1 cellular context compared by ENCODE assay signal in genomic region chr1:8742022-8742924, GRCh38.
A peak's percentile ranks its signal among the peaks of the same experiment; 100 is the strongest.
TF ChIP-seq lines count a peak whose summit lies in the region.

No MANE protein-coding gene starts in this region.

TF ChIP-seq in HepG2, 621 proteins besides CTCF, POLR2A, EP300 and RAD21 (continued from another document and continues in another):
- no peak for TF ChIP-seq MTERF4 (CRISPR knock-in tag; IDR thresholded peaks at IDR 0.05)
- TF ChIP-seq, protein P1, sequence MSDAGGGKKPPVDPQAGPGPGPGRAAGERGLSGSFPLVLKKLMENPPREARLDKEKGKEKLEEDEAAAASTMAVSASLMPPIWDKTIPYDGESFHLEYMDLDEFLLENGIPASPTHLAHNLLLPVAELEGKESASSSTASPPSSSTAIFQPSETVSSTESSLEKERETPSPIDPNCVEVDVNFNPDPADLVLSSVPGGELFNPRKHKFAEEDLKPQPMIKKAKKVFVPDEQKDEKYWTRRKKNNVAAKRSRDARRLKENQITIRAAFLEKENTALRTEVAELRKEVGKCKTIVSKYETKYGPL (CRISPR knock-in tag; IDR thresholded peaks at IDR 0.05) = peak; percentile 85
- no peak for TF ChIP-seq ZNF512 (CRISPR knock-in tag; IDR thresholded peaks at IDR 0.05)
- no peak for TF ChIP-seq MATR3 (CRISPR knock-in tag; IDR thresholded peaks at IDR 0.05)
- peak; percentile 77; the same call in 1 of the 2 replicates for TF ChIP-seq ZNF580 (CRISPR knock-in tag; IDR thresholded peaks at IDR 0.05; ENCODE audit: borderline replicate concordance, low read depth)
- peak; percentile 100 for TF ChIP-seq RCOR2 (CRISPR knock-in tag; IDR thresholded peaks at IDR 0.05)
- TF ChIP-seq ZSCAN12 (CRISPR knock-in tag; IDR thresholded peaks at IDR 0.05) = 0 out of 2 replicates have a peak, but pooled peaks have one; percentile 62
- TF ChIP-seq, protein P2, sequence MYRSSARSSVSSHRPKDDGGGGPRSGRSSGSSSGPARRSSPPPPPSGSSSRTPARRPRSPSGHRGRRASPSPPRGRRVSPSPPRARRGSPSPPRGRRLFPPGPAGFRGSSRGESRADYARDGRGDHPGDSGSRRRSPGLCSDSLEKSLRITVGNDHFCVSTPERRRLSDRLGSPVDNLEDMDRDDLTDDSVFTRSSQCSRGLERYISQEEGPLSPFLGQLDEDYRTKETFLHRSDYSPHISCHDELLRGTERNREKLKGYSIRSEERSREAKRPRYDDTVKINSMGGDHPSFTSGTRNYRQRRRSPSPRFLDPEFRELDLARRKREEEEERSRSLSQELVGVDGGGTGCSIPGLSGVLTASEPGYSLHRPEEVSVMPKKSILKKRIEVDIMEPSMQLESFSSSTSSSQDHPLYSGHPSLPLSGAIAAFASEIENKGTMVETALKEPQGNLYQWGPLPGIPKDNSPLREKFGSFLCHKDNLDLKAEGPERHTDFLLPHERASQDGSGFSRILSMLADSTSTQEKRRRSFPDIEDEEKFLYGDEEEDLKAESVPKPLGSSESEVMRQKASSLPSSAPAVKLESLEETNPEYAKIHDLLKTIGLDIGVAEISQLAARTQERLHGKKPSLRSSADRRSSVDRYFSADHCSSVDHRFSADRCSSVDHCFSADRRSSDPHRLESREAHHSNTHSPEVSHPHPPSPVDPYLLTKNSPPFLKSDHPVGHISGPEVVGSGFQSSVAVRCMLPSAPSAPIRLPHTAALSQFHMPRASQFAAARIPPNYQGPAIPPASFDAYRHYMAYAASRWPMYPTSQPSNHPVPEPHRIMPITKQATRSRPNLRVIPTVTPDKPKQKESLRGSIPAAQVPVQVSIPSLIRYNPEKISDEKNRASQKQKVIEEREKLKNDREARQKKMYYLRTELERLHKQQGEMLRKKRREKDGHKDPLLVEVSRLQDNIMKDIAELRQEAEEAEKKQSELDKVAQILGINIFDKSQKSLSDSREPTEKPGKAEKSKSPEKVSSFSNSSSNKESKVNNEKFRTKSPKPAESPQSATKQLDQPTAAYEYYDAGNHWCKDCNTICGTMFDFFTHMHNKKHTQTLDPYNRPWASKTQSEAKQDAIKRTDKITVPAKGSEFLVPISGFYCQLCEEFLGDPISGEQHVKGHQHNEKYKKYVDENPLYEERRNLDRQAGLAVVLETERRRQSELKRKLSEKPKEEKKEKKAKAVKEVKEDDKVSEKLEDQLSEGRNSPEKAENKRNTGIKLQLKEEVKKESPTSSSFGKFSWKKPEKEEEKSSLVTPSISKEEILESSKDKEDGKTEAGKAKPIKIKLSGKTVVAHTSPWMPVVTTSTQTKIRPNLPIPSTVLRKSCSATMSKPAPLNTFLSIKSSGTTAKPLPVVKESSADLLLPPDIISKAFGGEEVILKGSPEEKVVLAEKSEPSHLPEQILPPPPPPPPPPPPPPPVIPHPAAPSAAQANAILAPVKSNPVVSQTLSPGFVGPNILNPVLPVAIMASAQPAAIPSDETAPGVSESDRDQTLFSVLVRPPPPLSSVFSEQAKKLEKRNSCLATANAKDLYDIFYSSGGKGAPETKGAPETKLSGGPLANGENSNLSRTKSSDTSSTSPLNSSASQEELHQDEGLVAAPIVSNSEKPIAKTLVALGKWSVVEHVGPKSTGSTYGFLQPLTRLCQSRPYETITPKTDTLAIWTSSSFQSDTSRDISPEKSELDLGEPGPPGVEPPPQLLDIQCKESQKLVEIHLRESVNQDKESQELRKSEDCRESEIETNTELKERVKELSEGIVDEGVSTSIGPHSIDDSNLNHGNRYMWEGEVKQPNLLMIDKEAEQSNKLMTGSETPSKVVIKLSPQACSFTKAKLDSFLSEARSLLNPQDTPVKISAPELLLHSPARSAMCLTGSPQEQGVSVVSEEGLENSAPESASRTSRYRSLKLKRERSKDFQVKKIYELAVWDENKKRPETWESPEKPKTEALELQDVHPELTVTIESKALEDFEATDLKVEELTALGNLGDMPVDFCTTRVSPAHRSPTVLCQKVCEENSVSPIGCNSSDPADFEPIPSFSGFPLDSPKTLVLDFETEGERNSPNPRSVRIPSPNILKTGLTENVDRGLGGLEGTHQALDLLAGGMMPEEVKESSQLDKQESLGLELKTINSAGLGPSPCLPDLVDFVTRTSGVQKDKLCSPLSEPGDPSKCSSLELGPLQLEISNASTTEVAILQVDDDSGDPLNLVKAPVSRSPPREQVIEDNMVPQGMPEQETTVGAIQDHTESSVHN (CRISPR knock-in tag; IDR thresholded peaks at IDR 0.05) = no peak
- TF ChIP-seq, protein P3, sequence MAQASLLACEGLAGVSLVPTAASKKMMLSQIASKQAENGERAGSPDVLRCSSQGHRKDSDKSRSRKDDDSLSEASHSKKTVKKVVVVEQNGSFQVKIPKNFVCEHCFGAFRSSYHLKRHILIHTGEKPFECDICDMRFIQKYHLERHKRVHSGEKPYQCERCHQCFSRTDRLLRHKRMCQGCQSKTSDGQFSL (CRISPR knock-in tag; IDR thresholded peaks at IDR 0.05) = 0 out of 2 replicates have a peak, but pooled peaks have one; percentile 23
- TF ChIP-seq ZNF563 (CRISPR knock-in tag; IDR thresholded peaks at IDR 0.05) = no peak
- no peak for TF ChIP-seq IRF9 (CRISPR knock-in tag; IDR thresholded peaks at IDR 0.05; ENCODE audit: borderline replicate concordance)
- no peak for TF ChIP-seq ZBTB38 (CRISPR knock-in tag; IDR thresholded peaks at IDR 0.05)
- TF ChIP-seq ZFY (CRISPR knock-in tag; IDR thresholded peaks at IDR 0.05) = 0 out of 2 replicates have a peak, but pooled peaks have one; percentile 13
- no peak for TF ChIP-seq KLF13 (CRISPR knock-in tag; IDR thresholded peaks at IDR 0.05)
- TF ChIP-seq, protein P4, sequence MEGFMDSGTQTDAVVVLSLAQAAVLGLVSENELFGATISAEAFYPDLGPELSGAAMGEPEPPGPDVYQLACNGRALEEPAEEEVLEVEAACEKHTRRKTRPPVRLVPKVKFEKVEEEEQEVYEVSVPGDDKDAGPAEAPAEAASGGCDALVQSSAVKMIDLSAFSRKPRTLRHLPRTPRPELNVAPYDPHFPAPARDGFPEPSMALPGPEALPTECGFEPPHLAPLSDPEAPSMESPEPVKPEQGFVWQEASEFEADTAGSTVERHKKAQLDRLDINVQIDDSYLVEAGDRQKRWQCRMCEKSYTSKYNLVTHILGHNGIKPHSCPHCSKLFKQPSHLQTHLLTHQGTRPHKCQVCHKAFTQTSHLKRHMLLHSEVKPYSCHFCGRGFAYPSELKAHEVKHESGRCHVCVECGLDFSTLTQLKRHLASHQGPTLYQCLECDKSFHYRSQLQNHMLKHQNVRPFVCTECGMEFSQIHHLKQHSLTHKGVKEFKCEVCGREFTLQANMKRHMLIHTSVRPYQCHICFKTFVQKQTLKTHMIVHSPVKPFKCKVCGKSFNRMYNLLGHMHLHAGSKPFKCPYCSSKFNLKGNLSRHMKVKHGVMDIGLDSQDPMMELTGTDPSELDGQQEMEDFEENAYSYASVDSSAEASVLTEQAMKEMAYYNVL (CRISPR knock-in tag; IDR thresholded peaks at IDR 0.05; ENCODE audit: borderline replicate concordance) = peak; percentile 29; the same call in 1 of the 2 replicates
- TF ChIP-seq ZNF660 (CRISPR knock-in tag; IDR thresholded peaks at IDR 0.05; ENCODE audit: borderline replicate concordance, low read depth) = no peak
- TF ChIP-seq, protein P5, sequence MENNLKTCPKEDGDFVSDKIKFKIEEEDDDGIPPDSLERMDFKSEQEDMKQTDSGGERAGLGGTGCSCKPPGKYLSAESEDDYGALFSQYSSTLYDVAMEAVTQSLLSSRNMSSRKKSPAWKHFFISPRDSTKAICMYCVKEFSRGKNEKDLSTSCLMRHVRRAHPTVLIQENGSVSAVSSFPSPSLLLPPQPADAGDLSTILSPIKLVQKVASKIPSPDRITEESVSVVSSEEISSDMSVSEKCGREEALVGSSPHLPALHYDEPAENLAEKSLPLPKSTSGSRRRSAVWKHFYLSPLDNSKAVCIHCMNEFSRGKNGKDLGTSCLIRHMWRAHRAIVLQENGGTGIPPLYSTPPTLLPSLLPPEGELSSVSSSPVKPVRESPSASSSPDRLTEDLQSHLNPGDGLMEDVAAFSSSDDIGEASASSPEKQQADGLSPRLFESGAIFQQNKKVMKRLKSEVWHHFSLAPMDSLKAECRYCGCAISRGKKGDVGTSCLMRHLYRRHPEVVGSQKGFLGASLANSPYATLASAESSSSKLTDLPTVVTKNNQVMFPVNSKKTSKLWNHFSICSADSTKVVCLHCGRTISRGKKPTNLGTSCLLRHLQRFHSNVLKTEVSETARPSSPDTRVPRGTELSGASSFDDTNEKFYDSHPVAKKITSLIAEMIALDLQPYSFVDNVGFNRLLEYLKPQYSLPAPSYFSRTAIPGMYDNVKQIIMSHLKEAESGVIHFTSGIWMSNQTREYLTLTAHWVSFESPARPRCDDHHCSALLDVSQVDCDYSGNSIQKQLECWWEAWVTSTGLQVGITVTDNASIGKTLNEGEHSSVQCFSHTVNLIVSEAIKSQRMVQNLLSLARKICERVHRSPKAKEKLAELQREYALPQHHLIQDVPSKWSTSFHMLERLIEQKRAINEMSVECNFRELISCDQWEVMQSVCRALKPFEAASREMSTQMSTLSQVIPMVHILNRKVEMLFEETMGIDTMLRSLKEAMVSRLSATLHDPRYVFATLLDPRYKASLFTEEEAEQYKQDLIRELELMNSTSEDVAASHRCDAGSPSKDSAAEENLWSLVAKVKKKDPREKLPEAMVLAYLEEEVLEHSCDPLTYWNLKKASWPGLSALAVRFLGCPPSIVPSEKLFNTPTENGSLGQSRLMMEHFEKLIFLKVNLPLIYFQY (CRISPR knock-in tag; IDR thresholded peaks at IDR 0.05; ENCODE audit: borderline replicate concordance) = peak; percentile 91
- TF ChIP-seq, protein P6, sequence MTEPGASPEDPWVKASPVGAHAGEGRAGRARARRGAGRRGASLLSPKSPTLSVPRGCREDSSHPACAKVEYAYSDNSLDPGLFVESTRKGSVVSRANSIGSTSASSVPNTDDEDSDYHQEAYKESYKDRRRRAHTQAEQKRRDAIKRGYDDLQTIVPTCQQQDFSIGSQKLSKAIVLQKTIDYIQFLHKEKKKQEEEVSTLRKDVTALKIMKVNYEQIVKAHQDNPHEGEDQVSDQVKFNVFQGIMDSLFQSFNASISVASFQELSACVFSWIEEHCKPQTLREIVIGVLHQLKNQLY (CRISPR knock-in tag; IDR thresholded peaks at IDR 0.05) = peak; percentile 95
- no peak for TF ChIP-seq ZNF276 (CRISPR knock-in tag; IDR thresholded peaks at IDR 0.05; ENCODE audit: low read depth)
- TF ChIP-seq YY1 (IDR thresholded peaks at IDR 0.05; ENCODE audit: insufficient read depth, insufficient replicate concordance, low read depth, low read length) = no peak
- no peak for TF ChIP-seq ZNF549 (CRISPR knock-in tag; IDR thresholded peaks at IDR 0.05)
- peak; percentile 95 for TF ChIP-seq ZNF800 (CRISPR knock-in tag; IDR thresholded peaks at IDR 0.05)
- TF ChIP-seq REL (CRISPR knock-in tag; conservative IDR thresholded peaks at IDR 0.05) = 0 out of 2 replicates have a peak, but pooled peaks have one; percentile 35
- peak; percentile 96 for TF ChIP-seq NR2F6 (IDR thresholded peaks at IDR 0.05)
- peak; percentile 94 for TF ChIP-seq NR2F6 (CRISPR knock-in tag; IDR thresholded peaks at IDR 0.05)
- TF ChIP-seq ZNF382 (CRISPR knock-in tag; IDR thresholded peaks at IDR 0.05; ENCODE audit: borderline replicate concordance) = no peak
- TF ChIP-seq ZNF263 (CRISPR knock-in tag; IDR thresholded peaks at IDR 0.05) = no peak; the same call in 1 of the 2 replicates
